ENCODE assay signal across 23 cellular contexts in the genomic region with DNA sequence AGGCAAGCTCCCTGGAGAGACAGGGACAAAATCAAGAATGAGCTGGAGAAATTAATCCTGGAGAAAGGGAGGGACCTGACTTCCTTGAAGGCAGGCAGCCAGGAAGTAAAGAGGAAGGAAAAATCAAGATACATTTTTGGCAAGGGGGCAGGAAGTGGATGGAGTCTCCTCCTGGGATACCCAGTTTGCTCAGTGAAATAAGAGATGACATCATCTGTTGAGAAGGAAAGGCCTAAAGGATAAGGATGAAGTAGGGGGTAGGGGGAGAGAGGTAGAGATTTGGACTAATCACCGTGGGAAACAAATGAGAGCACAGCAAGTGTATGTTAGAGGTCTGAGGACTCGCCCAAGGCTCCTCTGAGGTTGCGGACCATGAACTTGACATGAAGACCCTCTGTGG.
"Had no signal": no experiment of that assay in that cellular context is flagged by ENCODE, and none has a peak within 500 bp of the region (broad histone marks: within the 10 kb centered on the region; RNA-seq: fewer than 3 reads in every experiment).

No MANE protein-coding gene starts in this region.

- H3K4me1 Mint-ChIP-seq: activated CD4-positive, alpha-beta memory T cell treated with anti-CD3 and anti-CD28 coated beads, Interleukin-2, amount 10 ng/mL, durations not matched to agents 7 days and 5 days; activated CD4-positive, alpha-beta T cell treated with anti-CD3 and anti-CD28 coated beads, Interleukin-2, amount 10 ng/mL, durations not matched to agents 24 days and 14 days; activated naive CD4-positive, alpha-beta T cell treated with anti-CD3 and anti-CD28 coated beads, Interleukin-2, amount 10 ng/mL, durations not matched to agents 7 days and 5 days had no signal

- H3K27ac Mint-ChIP-seq: activated CD4-positive, alpha-beta memory T cell treated with anti-CD3 and anti-CD28 coated beads, Interleukin-2, amount 10 ng/mL, durations not matched to agents 7 days and 5 days; activated CD4-positive, alpha-beta T cell treated with anti-CD3 and anti-CD28 coated beads, Interleukin-2, amount 10 ng/mL, durations not matched to agents 24 days and 14 days; activated naive CD4-positive, alpha-beta T cell treated with anti-CD3 and anti-CD28 coated beads, Interleukin-2, amount 10 ng/mL, durations not matched to agents 7 days and 5 days; activated T-cell treated with anti-CD3 and anti-CD28 coated beads, Interleukin-2, amount 50 U/mL, for 72 hours; dendritic cell treated with granulocyte-macrophage colony-stimulating factor and Interleukin-4, amounts not matched to agents 40 ng/mL and 50 ng/mL, for 4 days; natural killer cell had no signal

- H3K4me3 ChIP-seq: cardiac muscle cell, gastrocnemius medialis, left ventricle myocardium inferior, ovary, psoas muscle, right atrium auricular region, upper lobe of left lung had no signal

- H3K9me3 ChIP-seq: gastrocnemius medialis, left ventricle myocardium inferior, ovary, psoas muscle, right atrium auricular region, upper lobe of left lung had no signal

- H3K9me3 Mint-ChIP-seq: activated CD4-positive, alpha-beta memory T cell treated with anti-CD3 and anti-CD28 coated beads, Interleukin-2, amount 10 ng/mL, durations not matched to agents 7 days and 5 days; activated CD4-positive, alpha-beta T cell treated with anti-CD3 and anti-CD28 coated beads, Interleukin-2, amount 10 ng/mL, durations not matched to agents 24 days and 14 days; activated naive CD4-positive, alpha-beta T cell treated with anti-CD3 and anti-CD28 coated beads, Interleukin-2, amount 10 ng/mL, durations not matched to agents 7 days and 5 days; activated T-cell treated with anti-CD3 and anti-CD28 coated beads, Interleukin-2, amount 50 U/mL, for 72 hours; dendritic cell treated with granulocyte-macrophage colony-stimulating factor and Interleukin-4, amounts not matched to agents 40 ng/mL and 50 ng/mL, for 4 days; natural killer cell had no signal

- H3K27me3 Mint-ChIP-seq: activated CD4-positive, alpha-beta memory T cell treated with anti-CD3 and anti-CD28 coated beads, Interleukin-2, amount 10 ng/mL, durations not matched to agents 7 days and 5 days; activated CD4-positive, alpha-beta T cell treated with anti-CD3 and anti-CD28 coated beads, Interleukin-2, amount 10 ng/mL, durations not matched to agents 24 days and 14 days; activated naive CD4-positive, alpha-beta T cell treated with anti-CD3 and anti-CD28 coated beads, Interleukin-2, amount 10 ng/mL, durations not matched to agents 7 days and 5 days; dendritic cell treated with granulocyte-macrophage colony-stimulating factor and Interleukin-4, amounts not matched to agents 40 ng/mL and 50 ng/mL, for 4 days had no signal

- ATAC-seq: activated CD4-positive, CD25-positive, alpha-beta regulatory T cell treated with anti-CD3 and anti-CD28 coated beads, Interleukin-2, amount 50 U/mL, for 24 hours; activated T-cell treated with anti-CD3 and anti-CD28 coated beads, Interleukin-2, amount 50 U/mL, for 72 hours; gastrocnemius medialis; natural killer cell; psoas muscle; stimulated activated naive CD8-positive, alpha-beta T cell treated with anti-CD3 and anti-CD28 coated beads, Interleukin-15, Interleukin-2, amounts not matched to agents 100 U/mL and 50 U/mL, for 24 hours had no signal

- H3K27me3 ChIP-seq: cardiac muscle cell, gastrocnemius medialis, ovary, right atrium auricular region, upper lobe of left lung had no signal

- H3K27ac ChIP-seq: cardiac muscle cell, gastrocnemius medialis, left ventricle myocardium inferior, ovary, psoas muscle, right atrium auricular region, upper lobe of left lung, VCaP had no signal

- H3K36me3 ChIP-seq: cardiac muscle cell, gastrocnemius medialis, left ventricle myocardium inferior, ovary, right atrium auricular region had no signal

- H3K36me3 Mint-ChIP-seq: activated naive CD4-positive, alpha-beta T cell treated with anti-CD3 and anti-CD28 coated beads, Interleukin-2, amount 10 ng/mL, durations not matched to agents 7 days and 5 days; natural killer cell had no signal

- H3K4me3 Mint-ChIP-seq: activated CD4-positive, alpha-beta memory T cell treated with anti-CD3 and anti-CD28 coated beads, Interleukin-2, amount 10 ng/mL, durations not matched to agents 7 days and 5 days; activated CD4-positive, alpha-beta T cell treated with anti-CD3 and anti-CD28 coated beads, Interleukin-2, amount 10 ng/mL, durations not matched to agents 24 days and 14 days; activated naive CD4-positive, alpha-beta T cell treated with anti-CD3 and anti-CD28 coated beads, Interleukin-2, amount 10 ng/mL, durations not matched to agents 7 days and 5 days; activated T-cell treated with anti-CD3 and anti-CD28 coated beads, Interleukin-2, amount 50 U/mL, for 72 hours; dendritic cell treated with granulocyte-macrophage colony-stimulating factor and Interleukin-4, amounts not matched to agents 40 ng/mL and 50 ng/mL, for 4 days; natural killer cell had no signal

- H3K4me1 ChIP-seq: gastrocnemius medialis, psoas muscle, right atrium auricular region, upper lobe of left lung had no signal

- DNase-seq: activated CD4-positive, alpha-beta memory T cell treated with anti-CD3 and anti-CD28 coated beads, Interleukin-2, amount 10 ng/mL, durations not matched to agents 7 days and 5 days; activated CD4-positive, alpha-beta T cell treated with anti-CD3 and anti-CD28 coated beads, Interleukin-2, amount 10 ng/mL, durations not matched to agents 24 days and 14 days; activated effector memory CD4-positive, alpha-beta T cell treated with anti-CD3 and anti-CD28 coated beads, Interleukin-2, amount 50 U/mL, for 16 hours; activated naive CD4-positive, alpha-beta T cell treated with anti-CD3 and anti-CD28 coated beads, Interleukin-2, amount 10 ng/mL, durations not matched to agents 7 days and 5 days; activated T-cell treated with anti-CD3 and anti-CD28 coated beads, Interleukin-2, amount 50 U/mL, for 72 hours; effector CD8-positive, alpha-beta T cell; gastrocnemius medialis; hippocampal formation; kidney glomerular epithelial cell; left ventricle myocardium inferior; midbrain; natural killer cell; ovary; psoas muscle; stimulated activated CD4-positive, alpha-beta T cell treated with anti-CD3 and anti-CD28 coated beads, Interleukin-12 subunit alpha, Interleukin-12 subunit beta, amount 100 ng/mL, for 4 hours; stimulated activated CD4-positive, alpha-beta T cell treated with anti-CD3 and anti-CD28 coated beads, Interleukin-4, amount 100 ng/mL, for 4 hours; stimulated activated naive CD8-positive, alpha-beta T cell treated with anti-CD3 and anti-CD28 coated beads, Interleukin-15, Interleukin-2, amounts not matched to agents 100 U/mL and 50 U/mL, for 24 hours; upper lobe of left lung had no signal
